Comparison of ENCODE assay signal across 16 cellular contexts in genomic region chr12:90575995-90576394, GRCh38.
A peak's percentile ranks its signal among the peaks of the same experiment; 100 is the strongest.
DNase-seq lines count a peak whose midpoint lies in the region; ATAC-seq and TF ChIP-seq lines count a peak whose summit lies in the region.
"Had no signal": no experiment of that assay in that cellular context is flagged by ENCODE, and none has a peak within 500 bp of the region (broad histone marks: within the 10 kb centered on the region; RNA-seq: fewer than 3 reads in every experiment).

No MANE protein-coding gene starts in this region.

- TF ChIP-seq POLR2A in heart left ventricle (IDR thresholded peaks at IDR 0.05), result no peak
- TF ChIP-seq POLR2A in Peyer's patch (IDR thresholded peaks at IDR 0.05), result no peak

- H4K91ac ChIP-seq in neuronal stem cell (ENCODE audit: low read depth, low read length, poor library complexity), result no peak overlapping the region

- no peak overlapping the region for H4K8ac ChIP-seq in neuronal stem cell (ENCODE audit: low read depth, low read length)

- H3K36me3 ChIP-seq in heart left ventricle (no peaks in the 10 kb centered on the region), right atrium auricular region (no peaks in the 10 kb centered on the region), neuronal stem cell (replicated peaks in 1 of 2; ENCODE audit: control insufficient read depth in 2 of 2, insufficient read depth in 2 of 2, low read length in 2 of 2) (no peaks in the 10 kb centered on the region), Peyer's patch (no peaks in the 10 kb centered on the region)
- H3K36me3 ChIP-seq: HAP-1 had no signal

- intact Hi-C loops in heart left ventricle (cut with DNase I), result no loop called here

- no peak overlapping the region for H3K4ac ChIP-seq in neuronal stem cell (ENCODE audit: low read length)

- H3K9ac ChIP-seq in neuronal stem cell (ENCODE audit: low read depth, low read length, poor library complexity), result no peak overlapping the region

- no peak overlapping the region for H2BK120ac ChIP-seq in neuronal stem cell (ENCODE audit: low read depth, low read length)

- no peak overlapping the region for H3K4me2 ChIP-seq in neuronal stem cell (ENCODE audit: insufficient read depth, low read length, poor library complexity, severe bottlenecking)

- H2BK15ac ChIP-seq in neuronal stem cell (ENCODE audit: low read length), result no peak overlapping the region

- H2BK5ac ChIP-seq in neuronal stem cell (ENCODE audit: low read length), result no peak overlapping the region

- peak overlapping the region; percentile 51 for H3K18ac ChIP-seq in neuronal stem cell (ENCODE audit: low read length)

- DNase-seq in heart left ventricle (peak in 1 of 5 donors; percentile 55), right atrium auricular region (ENCODE audit: low spot score) (no peak), NCI-H2171 treated with DMSO at 0.1 percent for 48 hours (lab: John Stamatoyannopoulos, UW) (peak; percentile 95), neuronal stem cell (ENCODE audit: low spot score) (no peak), retina (no peak), Peyer's patch (no peak), 8988T (no peak)
- DNase-seq: CD4-positive, alpha-beta memory T cell; EL; NCI-H1436; NCI-H2081 treated with DMSO at 0.1 percent for 48 hours; NCI-H226; T-cell had no signal

- peak overlapping the region in 2 of 12 donors; percentile 25 to 49 for H3K4me3 ChIP-seq in heart left ventricle
- no peak overlapping the region for H3K4me3 ChIP-seq in right atrium auricular region
- no peak overlapping the region for H3K4me3 ChIP-seq in neuronal stem cell (ENCODE audit: low read length in 2 of 2)
- no peak overlapping the region for H3K4me3 ChIP-seq in Peyer's patch
- H3K4me3 ChIP-seq: HAP-1, SK-N-MC had no signal

- WGBS in heart left ventricle, 4 donors, result 36 to 72% (median 61%) methylated on average over 2 of the region's 2 CpGs
- WGBS in neuronal stem cell (ENCODE audit: extremely low coverage in 2 of 2, insufficient read length in 2 of 2, insufficient replicate concordance in 1 of 2), 2 donors, result no CpG with 5 or more reads among the region's 2 CpGs

- peaks cover 0 to 18% (median 4%) of the 10 kb centered on the region in 12 donors for H3K9me3 ChIP-seq in heart left ventricle
- peaks cover 0 to 11% of the 10 kb centered on the region in 2 donors for H3K9me3 ChIP-seq in right atrium auricular region
- H3K9me3 ChIP-seq in neuronal stem cell (replicated peaks in 1 of 2; ENCODE audit: control insufficient read depth in 2 of 2, insufficient read depth in 1 of 2, low read depth in 1 of 2, low read length in 2 of 2), result no peaks in the 10 kb centered on the region
- H3K9me3 ChIP-seq in Peyer's patch, result no peaks in the 10 kb centered on the region
- H3K9me3 ChIP-seq: HAP-1 had no signal

- ATAC-seq in heart left ventricle, result peak in 3 of 4 donors; percentile 55 to 96 (median 78)
- ATAC-seq: T-cell had no signal

- H2AFZ ChIP-seq in neuronal stem cell (ENCODE audit: low read length), result no peak overlapping the region

- H3K27me3 ChIP-seq in heart left ventricle, result no peaks in the 10 kb centered on the region
- no peaks in the 10 kb centered on the region for H3K27me3 ChIP-seq in right atrium auricular region
- H3K27me3 ChIP-seq in neuronal stem cell (ENCODE audit: control insufficient read depth in 3 of 3, insufficient read depth in 3 of 3, low read depth in 1 of 3, low read length in 3 of 3), result no peaks in the 10 kb centered on the region
- no peaks in the 10 kb centered on the region for H3K27me3 ChIP-seq in Peyer's patch

- TF ChIP-seq CTCF in heart left ventricle (IDR thresholded peaks at IDR 0.05) (no peak), right atrium auricular region (IDR thresholded peaks at IDR 0.05) (no peak), VCaP (conservative IDR thresholded peaks at IDR 0.05) (no peak), Peyer's patch (IDR thresholded peaks at IDR 0.05) (no peak)

- H3K27ac ChIP-seq in heart left ventricle, result peak overlapping the region in 1 of 12 donors; percentile 75
- H3K27ac ChIP-seq in right atrium auricular region, result no peak overlapping the region
- H3K27ac ChIP-seq in VCaP, result peak overlapping the region; percentile 86; the same call in 1 of the 2 replicates
- no peak overlapping the region for H3K27ac ChIP-seq in neuronal stem cell (replicated peaks; ENCODE audit: low read length)
- no peak overlapping the region for H3K27ac ChIP-seq in Peyer's patch
- H3K27ac ChIP-seq: SK-N-MC had no signal

- H3K4me1 ChIP-seq in heart left ventricle, result no peaks in the 10 kb centered on the region
- no peaks in the 10 kb centered on the region for H3K4me1 ChIP-seq in right atrium auricular region
- no peaks in the 10 kb centered on the region for H3K4me1 ChIP-seq in neuronal stem cell (ENCODE audit: control insufficient read depth in 2 of 2, insufficient read depth in 1 of 2, low read depth in 1 of 2, low read length in 2 of 2)
- no peaks in the 10 kb centered on the region for H3K4me1 ChIP-seq in Peyer's patch
- H3K4me1 ChIP-seq: HAP-1 had no signal

- H3K23ac ChIP-seq in neuronal stem cell (ENCODE audit: low read depth, low read length, poor library complexity), result no peak overlapping the region

- H2AK5ac ChIP-seq in neuronal stem cell (ENCODE audit: low read depth, low read length), result no peak overlapping the region

- H2BK12ac ChIP-seq in neuronal stem cell (ENCODE audit: low read length), result no peak overlapping the region

- no peaks in the 10 kb centered on the region for H3K79me1 ChIP-seq in neuronal stem cell (ENCODE audit: low read depth, low read length)

- no peak overlapping the region for H3K14ac ChIP-seq in neuronal stem cell (ENCODE audit: low read length)
